In the genomic region with DNA sequence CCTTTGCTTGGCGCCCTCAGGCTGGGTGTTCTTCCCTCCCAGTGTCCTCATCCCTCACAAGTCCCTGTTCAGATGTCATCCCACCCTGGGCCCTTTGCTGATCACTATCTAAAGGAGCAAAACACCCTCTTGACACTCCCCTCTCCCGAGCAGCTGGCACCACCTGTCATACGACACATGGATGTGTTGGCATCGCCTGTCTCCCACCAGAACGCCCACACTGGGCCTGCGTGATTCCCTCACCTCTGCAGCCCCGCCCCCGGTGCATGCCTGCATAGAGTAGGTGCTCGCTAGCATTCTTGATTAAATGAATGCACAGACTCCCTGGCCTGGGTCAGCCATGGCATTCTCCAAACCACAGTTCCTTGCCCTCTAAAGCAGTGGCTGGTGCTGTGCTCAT, we compare ENCODE assay signal across 18 cellular contexts.
DNase-seq lines count a peak whose midpoint lies in the region; ATAC-seq and TF ChIP-seq lines count a peak whose summit lies in the region.
"Had no signal": no experiment of that assay in that cellular context is flagged by ENCODE, and none has a peak within 500 bp of the region (broad histone marks: within the 10 kb centered on the region; RNA-seq: fewer than 3 reads in every experiment).

No MANE protein-coding gene starts in this region.

- no peak for TF ChIP-seq CTCF in left ventricle myocardium inferior (IDR thresholded peaks at IDR 0.05; ENCODE audit: borderline replicate concordance)

- H3K4me3 ChIP-seq in right cardiac atrium (ENCODE audit: low read length) (no peak overlapping the region), left ventricle myocardium inferior (no peak overlapping the region)
- H3K4me3 ChIP-seq: K562 had no signal

- H3K4me1 Mint-ChIP-seq in T-helper 17 cell = peaks cover 11% of the 10 kb centered on the region
- no peaks in the 10 kb centered on the region for H3K4me1 Mint-ChIP-seq in activated naive CD8-positive, alpha-beta T cell treated with anti-CD3 and anti-CD28 coated beads, Interleukin-2, amount 50 U/mL, for 24 hours
- H3K4me1 Mint-ChIP-seq: B cell had no signal

- DNase-seq in right cardiac atrium (peak in 2 of 3 donors; percentile 11 to 64), left ventricle myocardium inferior (no peak), T-helper 17 cell (no peak), myocyte (ENCODE audit: low read depth) (peak; percentile 82)
- DNase-seq in activated naive CD8-positive, alpha-beta T cell treated with anti-CD3 and anti-CD28 coated beads, Interleukin-2, amount 50 U/mL, for 24 hours = no peak
- DNase-seq in effector CD4-positive, alpha-beta T cell = no peak
- DNase-seq: Caco-2; CD4-positive, CD25-positive, alpha-beta regulatory T cell; GF-D8; NCI-H1930; PC-3; RPMI8226; SHP77 treated with DMSO at 0.1 percent for 48 hours had no signal

- H3K27me3 ChIP-seq in right cardiac atrium (ENCODE audit: control insufficient read depth, insufficient read depth) (no peaks in the 10 kb centered on the region), left ventricle myocardium inferior (ENCODE audit: low read depth) (no peaks in the 10 kb centered on the region)

- H3K9me3 ChIP-seq in right cardiac atrium (ENCODE audit: control insufficient read depth, low read length) (no peaks in the 10 kb centered on the region), left ventricle myocardium inferior (replicated peaks) (no peaks in the 10 kb centered on the region), T-helper 17 cell (ENCODE audit: control insufficient read depth, low read length, poor library complexity, severe bottlenecking) (no peaks in the 10 kb centered on the region)
- H3K9me3 ChIP-seq: Caco-2 had no signal

- peaks cover 11% of the 10 kb centered on the region for H3K4me1 ChIP-seq in right cardiac atrium (ENCODE audit: control insufficient read depth, insufficient read depth, low read length)
- H3K4me1 ChIP-seq in left ventricle myocardium inferior = peaks cover 36% of the 10 kb centered on the region

- no peaks in the 10 kb centered on the region for H3K36me3 ChIP-seq in left ventricle myocardium inferior

- H3K36me3 Mint-ChIP-seq in T-helper 17 cell (ENCODE audit: low read depth) = peaks cover 4% of the 10 kb centered on the region
- no peaks in the 10 kb centered on the region for H3K36me3 Mint-ChIP-seq in activated naive CD8-positive, alpha-beta T cell treated with anti-CD3 and anti-CD28 coated beads, Interleukin-2, amount 50 U/mL, for 24 hours (ENCODE audit: low read depth)

- peak overlapping the region; percentile 72 for H3K27ac Mint-ChIP-seq in T-helper 17 cell
- H3K27ac Mint-ChIP-seq in activated naive CD8-positive, alpha-beta T cell treated with anti-CD3 and anti-CD28 coated beads, Interleukin-2, amount 50 U/mL, for 24 hours = no peak overlapping the region
- H3K27ac Mint-ChIP-seq: B cell had no signal

- no peaks in the 10 kb centered on the region for H3K27me3 Mint-ChIP-seq in T-helper 17 cell
- H3K27me3 Mint-ChIP-seq in activated naive CD8-positive, alpha-beta T cell treated with anti-CD3 and anti-CD28 coated beads, Interleukin-2, amount 50 U/mL, for 24 hours = no peaks in the 10 kb centered on the region
- H3K27me3 Mint-ChIP-seq: B cell; CD4-positive, CD25-positive, alpha-beta regulatory T cell had no signal

- no peak overlapping the region for H3K27ac ChIP-seq in right cardiac atrium (ENCODE audit: low read length)
- H3K27ac ChIP-seq in left ventricle myocardium inferior (replicated peaks) = no peak overlapping the region

- ATAC-seq in right cardiac atrium = no peak
- ATAC-seq in T-helper 17 cell = no peak
- ATAC-seq in activated naive CD8-positive, alpha-beta T cell treated with anti-CD3 and anti-CD28 coated beads, Interleukin-2, amount 50 U/mL, for 24 hours = no peak
- no peak for ATAC-seq in HG03039 (IDR thresholded peaks at IDR 0.05; ENCODE audit: unreplicated experiment)
- ATAC-seq in GM19467 (IDR thresholded peaks at IDR 0.05; ENCODE audit: unreplicated experiment) = no peak
- ATAC-seq: K562, PC-3, SK-N-SH treated with all-trans-retinoic acid at 6 μM for 48 hours had no signal

- intact Hi-C loops in right cardiac atrium (cut with DNase I) (no loop called here), left ventricle myocardium inferior (cut with micrococcal nuclease) (no loop called here)

- no peaks in the 10 kb centered on the region for H3K9me3 Mint-ChIP-seq in activated naive CD8-positive, alpha-beta T cell treated with anti-CD3 and anti-CD28 coated beads, Interleukin-2, amount 50 U/mL, for 24 hours
- H3K9me3 Mint-ChIP-seq: CD4-positive, CD25-positive, alpha-beta regulatory T cell had no signal

- WGBS in right cardiac atrium = 71% methylated on average over 9 of the region's 9 CpGs

- H3K4me3 Mint-ChIP-seq in T-helper 17 cell = no peak overlapping the region
- no peak overlapping the region for H3K4me3 Mint-ChIP-seq in activated naive CD8-positive, alpha-beta T cell treated with anti-CD3 and anti-CD28 coated beads, Interleukin-2, amount 50 U/mL, for 24 hours
- H3K4me3 Mint-ChIP-seq: B cell; CD4-positive, CD25-positive, alpha-beta regulatory T cell had no signal

Comparison
In these comparisons a context has a peak if more than half of its experiments do, and no peak if none do; other contexts are left out.
1. DNase-seq: peak in right cardiac atrium (2 of 3) and myocyte (single experiment); none in left ventricle myocardium inferior (single experiment), T-helper 17 cell (0 of 3), activated naive CD8-positive, alpha-beta T cell treated with anti-CD3 and anti-CD28 coated beads, Interleukin-2, amount 50 U/mL, for 24 hours (single experiment) and effector CD4-positive, alpha-beta T cell (single experiment).